ENCODE assay signal across 8 cellular contexts in the genomic region with DNA sequence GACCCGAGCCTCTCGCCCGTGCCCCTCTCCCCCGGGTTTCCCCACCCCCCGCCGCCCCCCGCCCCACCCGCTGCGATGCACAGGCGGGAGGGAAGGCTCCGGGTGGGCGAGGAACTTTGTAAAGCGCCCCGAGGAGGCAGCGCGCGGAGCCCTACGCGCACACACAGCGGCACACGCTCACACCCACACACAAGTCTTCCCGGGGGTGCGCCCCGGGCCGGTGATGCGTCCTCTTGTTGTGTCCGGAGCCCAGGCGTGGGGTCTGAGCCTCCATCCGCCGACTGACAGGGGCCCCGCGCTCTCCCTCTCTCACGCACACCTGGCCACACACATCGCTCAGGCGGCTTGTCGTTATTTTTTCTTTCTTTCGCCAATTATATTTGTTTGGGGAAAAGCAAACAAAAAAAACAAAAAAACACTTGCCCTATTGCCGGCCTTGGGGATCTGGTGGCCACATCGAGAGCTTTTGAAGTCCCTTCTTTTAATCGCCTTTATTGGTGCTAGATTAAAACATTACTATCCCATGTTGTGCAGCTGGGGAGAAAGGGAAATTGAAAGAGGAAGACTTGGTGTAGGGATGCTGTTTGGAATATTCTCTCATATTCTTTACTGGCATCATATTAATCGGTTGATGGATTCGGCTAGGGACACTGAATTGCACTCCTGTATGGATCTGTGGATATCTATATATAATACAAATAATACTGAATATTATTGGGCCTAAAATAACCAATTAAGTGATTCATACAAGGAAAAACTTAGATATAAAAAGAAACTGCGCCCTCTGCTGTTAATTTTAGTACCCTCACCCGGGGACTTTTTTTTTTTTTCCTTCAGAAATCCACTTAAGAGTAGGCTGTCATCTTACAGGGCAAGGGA. TPM values are rescaled to one million over a fixed set of nuclear protein-coding genes. Genes with fewer than 3 reads are reported as not detected.
DNase-seq lines count a peak whose midpoint lies in the region; ATAC-seq and TF ChIP-seq lines count a peak whose summit lies in the region.

No MANE protein-coding gene starts in this region.

- H3K27ac Mint-ChIP-seq in WTC11 = no peak overlapping the region; the same call in 1 of the 2 replicates
- peak overlapping the region; percentile 79 for H3K27ac Mint-ChIP-seq in type B pancreatic cell

- no peaks in the 10 kb centered on the region for H3K9me3 Mint-ChIP-seq in WTC11
- H3K9me3 Mint-ChIP-seq in type B pancreatic cell = no peaks in the 10 kb centered on the region

- peak; percentile 47 for DNase-seq in Daoy (ENCODE audit: low read depth)
- DNase-seq in H4 (ENCODE audit: low spot score) = peak; percentile 19
- peak; percentile 83 for DNase-seq in NCI-H146 (lab: John Stamatoyannopoulos, UW)
- DNase-seq in WTC11 (ENCODE audit: low spot score) = peak; percentile 30
- peak; percentile 18 to 49 for DNase-seq in erythroblast (lab: John Stamatoyannopoulos, UW)
- DNase-seq in midbrain (lab: John Stamatoyannopoulos, UW) = peak; percentile 68
- DNase-seq in type B pancreatic cell (ENCODE audit: extremely low spot score, unreplicated experiment) = no peak

- H3K4me1 Mint-ChIP-seq in WTC11 (peaks cover 28% of the 10 kb centered on the region), type B pancreatic cell (ENCODE audit: unreplicated experiment) (peaks cover 8% of the 10 kb centered on the region)

- TF ChIP-seq POLR2A in erythroblast (IDR thresholded peaks at IDR 0.05; ENCODE audit: low read length) = no peak

- peak; percentile 5 for ATAC-seq in WTC11
- ATAC-seq in GM19467 (IDR thresholded peaks at IDR 0.05; ENCODE audit: unreplicated experiment) = no peak

- H3K36me3 Mint-ChIP-seq in WTC11 (no peaks in the 10 kb centered on the region), type B pancreatic cell (no peaks in the 10 kb centered on the region)

- H3K27me3 Mint-ChIP-seq in WTC11 (ENCODE audit: low read depth) (peaks cover 22% of the 10 kb centered on the region), type B pancreatic cell (peaks cover 32% of the 10 kb centered on the region)

- TF ChIP-seq CTCF in WTC11 (IDR thresholded peaks at IDR 0.05) (peak; percentile 70), type B pancreatic cell (conservative IDR thresholded peaks at IDR 0.05) (peak; percentile 88)

- CTCF ChIA-PET in WTC11 (lab: Charles Lee) = interaction anchor here (0.7 to 2.2 kb wide), 10 partner anchors 11 to 564 kb away, joined by 3 to 14 read pairs (median 4); a partner anchor contains a TSS

- POLR2A ChIA-PET in WTC11 (lab: Charles Lee) = no interaction called here

- H3K4me3 Mint-ChIP-seq in WTC11 (peak overlapping the region; percentile 87), type B pancreatic cell (peak overlapping the region; percentile 92)

TF ChIP-seq in WTC11, 78 proteins besides CTCF, POLR2A, EP300 and RAD21 (continues in another document):
- TF ChIP-seq ZBTB21 (CRISPR knock-in tag; IDR thresholded peaks at IDR 0.05; ENCODE audit: borderline replicate concordance) (no peak), FOXJ3 (CRISPR knock-in tag; IDR thresholded peaks at IDR 0.05; ENCODE audit: borderline replicate concordance) (no peak), ESRRA (CRISPR knock-in tag; IDR thresholded peaks at IDR 0.05; ENCODE audit: borderline replicate concordance) (no peak), ZNF263 (CRISPR knock-in tag; IDR thresholded peaks at IDR 0.05; ENCODE audit: low read depth) (no peak), CREM (CRISPR knock-in tag; IDR thresholded peaks at IDR 0.05) (no peak), RELA (CRISPR knock-in tag; IDR thresholded peaks at IDR 0.05; ENCODE audit: borderline replicate concordance) (no peak)
- TF ChIP-seq, protein P1, sequence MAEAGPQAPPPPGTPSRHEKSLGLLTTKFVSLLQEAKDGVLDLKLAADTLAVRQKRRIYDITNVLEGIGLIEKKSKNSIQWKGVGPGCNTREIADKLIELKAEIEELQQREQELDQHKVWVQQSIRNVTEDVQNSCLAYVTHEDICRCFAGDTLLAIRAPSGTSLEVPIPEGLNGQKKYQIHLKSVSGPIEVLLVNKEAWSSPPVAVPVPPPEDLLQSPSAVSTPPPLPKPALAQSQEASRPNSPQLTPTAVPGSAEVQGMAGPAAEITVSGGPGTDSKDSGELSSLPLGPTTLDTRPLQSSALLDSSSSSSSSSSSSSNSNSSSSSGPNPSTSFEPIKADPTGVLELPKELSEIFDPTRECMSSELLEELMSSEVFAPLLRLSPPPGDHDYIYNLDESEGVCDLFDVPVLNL (CRISPR knock-in tag; IDR thresholded peaks at IDR 0.05; ENCODE audit: borderline replicate concordance, low read depth) = no peak
- TF ChIP-seq, protein P2, sequence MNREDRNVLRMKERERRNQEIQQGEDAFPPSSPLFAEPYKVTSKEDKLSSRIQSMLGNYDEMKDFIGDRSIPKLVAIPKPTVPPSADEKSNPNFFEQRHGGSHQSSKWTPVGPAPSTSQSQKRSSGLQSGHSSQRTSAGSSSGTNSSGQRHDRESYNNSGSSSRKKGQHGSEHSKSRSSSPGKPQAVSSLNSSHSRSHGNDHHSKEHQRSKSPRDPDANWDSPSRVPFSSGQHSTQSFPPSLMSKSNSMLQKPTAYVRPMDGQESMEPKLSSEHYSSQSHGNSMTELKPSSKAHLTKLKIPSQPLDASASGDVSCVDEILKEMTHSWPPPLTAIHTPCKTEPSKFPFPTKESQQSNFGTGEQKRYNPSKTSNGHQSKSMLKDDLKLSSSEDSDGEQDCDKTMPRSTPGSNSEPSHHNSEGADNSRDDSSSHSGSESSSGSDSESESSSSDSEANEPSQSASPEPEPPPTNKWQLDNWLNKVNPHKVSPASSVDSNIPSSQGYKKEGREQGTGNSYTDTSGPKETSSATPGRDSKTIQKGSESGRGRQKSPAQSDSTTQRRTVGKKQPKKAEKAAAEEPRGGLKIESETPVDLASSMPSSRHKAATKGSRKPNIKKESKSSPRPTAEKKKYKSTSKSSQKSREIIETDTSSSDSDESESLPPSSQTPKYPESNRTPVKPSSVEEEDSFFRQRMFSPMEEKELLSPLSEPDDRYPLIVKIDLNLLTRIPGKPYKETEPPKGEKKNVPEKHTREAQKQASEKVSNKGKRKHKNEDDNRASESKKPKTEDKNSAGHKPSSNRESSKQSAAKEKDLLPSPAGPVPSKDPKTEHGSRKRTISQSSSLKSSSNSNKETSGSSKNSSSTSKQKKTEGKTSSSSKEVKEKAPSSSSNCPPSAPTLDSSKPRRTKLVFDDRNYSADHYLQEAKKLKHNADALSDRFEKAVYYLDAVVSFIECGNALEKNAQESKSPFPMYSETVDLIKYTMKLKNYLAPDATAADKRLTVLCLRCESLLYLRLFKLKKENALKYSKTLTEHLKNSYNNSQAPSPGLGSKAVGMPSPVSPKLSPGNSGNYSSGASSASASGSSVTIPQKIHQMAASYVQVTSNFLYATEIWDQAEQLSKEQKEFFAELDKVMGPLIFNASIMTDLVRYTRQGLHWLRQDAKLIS (CRISPR knock-in tag; IDR thresholded peaks at IDR 0.05; ENCODE audit: borderline replicate concordance) = no peak
- TF ChIP-seq, protein P3, sequence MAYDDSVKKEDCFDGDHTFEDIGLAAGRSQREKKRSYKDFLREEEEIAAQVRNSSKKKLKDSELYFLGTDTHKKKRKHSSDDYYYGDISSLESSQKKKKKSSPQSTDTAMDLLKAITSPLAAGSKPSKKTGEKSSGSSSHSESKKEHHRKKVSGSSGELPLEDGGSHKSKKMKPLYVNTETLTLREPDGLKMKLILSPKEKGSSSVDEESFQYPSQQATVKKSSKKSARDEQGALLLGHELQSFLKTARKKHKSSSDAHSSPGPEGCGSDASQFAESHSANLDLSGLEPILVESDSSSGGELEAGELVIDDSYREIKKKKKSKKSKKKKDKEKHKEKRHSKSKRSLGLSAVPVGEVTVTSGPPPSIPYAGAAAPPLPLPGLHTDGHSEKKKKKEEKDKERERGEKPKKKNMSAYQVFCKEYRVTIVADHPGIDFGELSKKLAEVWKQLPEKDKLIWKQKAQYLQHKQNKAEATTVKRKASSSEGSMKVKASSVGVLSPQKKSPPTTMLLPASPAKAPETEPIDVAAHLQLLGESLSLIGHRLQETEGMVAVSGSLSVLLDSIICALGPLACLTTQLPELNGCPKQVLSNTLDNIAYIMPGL (CRISPR knock-in tag; IDR thresholded peaks at IDR 0.05) = no peak
- TF ChIP-seq, protein P4, sequence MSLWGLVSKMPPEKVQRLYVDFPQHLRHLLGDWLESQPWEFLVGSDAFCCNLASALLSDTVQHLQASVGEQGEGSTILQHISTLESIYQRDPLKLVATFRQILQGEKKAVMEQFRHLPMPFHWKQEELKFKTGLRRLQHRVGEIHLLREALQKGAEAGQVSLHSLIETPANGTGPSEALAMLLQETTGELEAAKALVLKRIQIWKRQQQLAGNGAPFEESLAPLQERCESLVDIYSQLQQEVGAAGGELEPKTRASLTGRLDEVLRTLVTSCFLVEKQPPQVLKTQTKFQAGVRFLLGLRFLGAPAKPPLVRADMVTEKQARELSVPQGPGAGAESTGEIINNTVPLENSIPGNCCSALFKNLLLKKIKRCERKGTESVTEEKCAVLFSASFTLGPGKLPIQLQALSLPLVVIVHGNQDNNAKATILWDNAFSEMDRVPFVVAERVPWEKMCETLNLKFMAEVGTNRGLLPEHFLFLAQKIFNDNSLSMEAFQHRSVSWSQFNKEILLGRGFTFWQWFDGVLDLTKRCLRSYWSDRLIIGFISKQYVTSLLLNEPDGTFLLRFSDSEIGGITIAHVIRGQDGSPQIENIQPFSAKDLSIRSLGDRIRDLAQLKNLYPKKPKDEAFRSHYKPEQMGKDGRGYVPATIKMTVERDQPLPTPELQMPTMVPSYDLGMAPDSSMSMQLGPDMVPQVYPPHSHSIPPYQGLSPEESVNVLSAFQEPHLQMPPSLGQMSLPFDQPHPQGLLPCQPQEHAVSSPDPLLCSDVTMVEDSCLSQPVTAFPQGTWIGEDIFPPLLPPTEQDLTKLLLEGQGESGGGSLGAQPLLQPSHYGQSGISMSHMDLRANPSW (CRISPR knock-in tag; conservative IDR thresholded peaks at IDR 0.05; ENCODE audit: low read depth) = no peak

RNA-seq across cellular contexts. Expression of a gene that starts 0.9 kb away (rescaled TPM):
- 3.2 and 3.4 TPM in 2 replicates for total RNA-seq in Daoy (2014; rRNA removed; shearing (Covaris generic))
- 4.4 and 9.4 TPM in 2 replicates for total RNA-seq in H4 (2014; rRNA removed; shearing (Covaris generic))
- 0.98 to 2.3 TPM (median 1.2 TPM) in 3 replicates for total RNA-seq in WTC11 (2021)
- 8.0 and 19.7 TPM in 2 replicates for total RNA-seq in type B pancreatic cell (ENCODE audit: low replicate concordance)
